In the genomic region with DNA sequence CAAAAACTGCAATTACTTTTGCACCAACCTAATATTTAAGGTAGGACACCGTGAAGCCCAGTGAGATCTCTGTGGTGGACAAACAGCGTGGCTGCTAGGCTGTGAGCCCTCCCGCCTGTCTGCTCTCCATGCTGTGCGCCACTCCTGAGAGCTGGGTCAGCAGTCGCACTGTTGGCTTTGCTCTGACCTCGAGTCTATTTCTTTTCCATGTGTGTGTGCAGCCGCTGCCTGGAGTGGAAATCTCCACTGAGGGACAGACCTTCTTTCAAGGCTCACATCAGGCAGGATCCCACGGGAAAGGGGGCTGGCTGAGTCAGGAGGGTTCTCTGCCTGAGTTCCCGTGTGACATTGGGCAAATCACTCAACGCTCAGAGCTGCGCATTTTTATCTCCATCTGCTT, we compare ENCODE assay signal across 1 cellular context.
TF ChIP-seq lines count a peak whose summit lies in the region.

No MANE protein-coding gene starts in this region.

TF ChIP-seq in WTC11, 78 proteins besides CTCF, POLR2A, EP300 and RAD21 (continued from another document):
- TF ChIP-seq, protein P1, sequence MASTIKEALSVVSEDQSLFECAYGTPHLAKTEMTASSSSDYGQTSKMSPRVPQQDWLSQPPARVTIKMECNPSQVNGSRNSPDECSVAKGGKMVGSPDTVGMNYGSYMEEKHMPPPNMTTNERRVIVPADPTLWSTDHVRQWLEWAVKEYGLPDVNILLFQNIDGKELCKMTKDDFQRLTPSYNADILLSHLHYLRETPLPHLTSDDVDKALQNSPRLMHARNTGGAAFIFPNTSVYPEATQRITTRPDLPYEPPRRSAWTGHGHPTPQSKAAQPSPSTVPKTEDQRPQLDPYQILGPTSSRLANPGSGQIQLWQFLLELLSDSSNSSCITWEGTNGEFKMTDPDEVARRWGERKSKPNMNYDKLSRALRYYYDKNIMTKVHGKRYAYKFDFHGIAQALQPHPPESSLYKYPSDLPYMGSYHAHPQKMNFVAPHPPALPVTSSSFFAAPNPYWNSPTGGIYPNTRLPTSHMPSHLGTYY (CRISPR knock-in tag; IDR thresholded peaks at IDR 0.05): no peak
- TF ChIP-seq, protein P2, sequence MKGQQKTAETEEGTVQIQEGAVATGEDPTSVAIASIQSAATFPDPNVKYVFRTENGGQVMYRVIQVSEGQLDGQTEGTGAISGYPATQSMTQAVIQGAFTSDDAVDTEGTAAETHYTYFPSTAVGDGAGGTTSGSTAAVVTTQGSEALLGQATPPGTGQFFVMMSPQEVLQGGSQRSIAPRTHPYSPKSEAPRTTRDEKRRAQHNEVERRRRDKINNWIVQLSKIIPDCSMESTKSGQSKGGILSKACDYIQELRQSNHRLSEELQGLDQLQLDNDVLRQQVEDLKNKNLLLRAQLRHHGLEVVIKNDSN (CRISPR knock-in tag; IDR thresholded peaks at IDR 0.05): no peak
- TF ChIP-seq JAZF1 (CRISPR knock-in tag; IDR thresholded peaks at IDR 0.05): no peak
- TF ChIP-seq, protein P3, sequence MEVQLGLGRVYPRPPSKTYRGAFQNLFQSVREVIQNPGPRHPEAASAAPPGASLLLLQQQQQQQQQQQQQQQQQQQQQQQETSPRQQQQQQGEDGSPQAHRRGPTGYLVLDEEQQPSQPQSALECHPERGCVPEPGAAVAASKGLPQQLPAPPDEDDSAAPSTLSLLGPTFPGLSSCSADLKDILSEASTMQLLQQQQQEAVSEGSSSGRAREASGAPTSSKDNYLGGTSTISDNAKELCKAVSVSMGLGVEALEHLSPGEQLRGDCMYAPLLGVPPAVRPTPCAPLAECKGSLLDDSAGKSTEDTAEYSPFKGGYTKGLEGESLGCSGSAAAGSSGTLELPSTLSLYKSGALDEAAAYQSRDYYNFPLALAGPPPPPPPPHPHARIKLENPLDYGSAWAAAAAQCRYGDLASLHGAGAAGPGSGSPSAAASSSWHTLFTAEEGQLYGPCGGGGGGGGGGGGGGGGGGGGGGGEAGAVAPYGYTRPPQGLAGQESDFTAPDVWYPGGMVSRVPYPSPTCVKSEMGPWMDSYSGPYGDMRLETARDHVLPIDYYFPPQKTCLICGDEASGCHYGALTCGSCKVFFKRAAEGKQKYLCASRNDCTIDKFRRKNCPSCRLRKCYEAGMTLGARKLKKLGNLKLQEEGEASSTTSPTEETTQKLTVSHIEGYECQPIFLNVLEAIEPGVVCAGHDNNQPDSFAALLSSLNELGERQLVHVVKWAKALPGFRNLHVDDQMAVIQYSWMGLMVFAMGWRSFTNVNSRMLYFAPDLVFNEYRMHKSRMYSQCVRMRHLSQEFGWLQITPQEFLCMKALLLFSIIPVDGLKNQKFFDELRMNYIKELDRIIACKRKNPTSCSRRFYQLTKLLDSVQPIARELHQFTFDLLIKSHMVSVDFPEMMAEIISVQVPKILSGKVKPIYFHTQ (CRISPR knock-in tag; IDR thresholded peaks at IDR 0.05): no peak
- TF ChIP-seq CREM (CRISPR knock-in tag; IDR thresholded peaks at IDR 0.05): no peak
- no peak for TF ChIP-seq FOXJ3 (CRISPR knock-in tag; IDR thresholded peaks at IDR 0.05; ENCODE audit: borderline replicate concordance)
- no peak for TF ChIP-seq GTF2I (CRISPR knock-in tag; conservative IDR thresholded peaks at IDR 0.05)
- TF ChIP-seq NFATC4 (CRISPR knock-in tag; IDR thresholded peaks at IDR 0.05): no peak
- TF ChIP-seq, protein P4, sequence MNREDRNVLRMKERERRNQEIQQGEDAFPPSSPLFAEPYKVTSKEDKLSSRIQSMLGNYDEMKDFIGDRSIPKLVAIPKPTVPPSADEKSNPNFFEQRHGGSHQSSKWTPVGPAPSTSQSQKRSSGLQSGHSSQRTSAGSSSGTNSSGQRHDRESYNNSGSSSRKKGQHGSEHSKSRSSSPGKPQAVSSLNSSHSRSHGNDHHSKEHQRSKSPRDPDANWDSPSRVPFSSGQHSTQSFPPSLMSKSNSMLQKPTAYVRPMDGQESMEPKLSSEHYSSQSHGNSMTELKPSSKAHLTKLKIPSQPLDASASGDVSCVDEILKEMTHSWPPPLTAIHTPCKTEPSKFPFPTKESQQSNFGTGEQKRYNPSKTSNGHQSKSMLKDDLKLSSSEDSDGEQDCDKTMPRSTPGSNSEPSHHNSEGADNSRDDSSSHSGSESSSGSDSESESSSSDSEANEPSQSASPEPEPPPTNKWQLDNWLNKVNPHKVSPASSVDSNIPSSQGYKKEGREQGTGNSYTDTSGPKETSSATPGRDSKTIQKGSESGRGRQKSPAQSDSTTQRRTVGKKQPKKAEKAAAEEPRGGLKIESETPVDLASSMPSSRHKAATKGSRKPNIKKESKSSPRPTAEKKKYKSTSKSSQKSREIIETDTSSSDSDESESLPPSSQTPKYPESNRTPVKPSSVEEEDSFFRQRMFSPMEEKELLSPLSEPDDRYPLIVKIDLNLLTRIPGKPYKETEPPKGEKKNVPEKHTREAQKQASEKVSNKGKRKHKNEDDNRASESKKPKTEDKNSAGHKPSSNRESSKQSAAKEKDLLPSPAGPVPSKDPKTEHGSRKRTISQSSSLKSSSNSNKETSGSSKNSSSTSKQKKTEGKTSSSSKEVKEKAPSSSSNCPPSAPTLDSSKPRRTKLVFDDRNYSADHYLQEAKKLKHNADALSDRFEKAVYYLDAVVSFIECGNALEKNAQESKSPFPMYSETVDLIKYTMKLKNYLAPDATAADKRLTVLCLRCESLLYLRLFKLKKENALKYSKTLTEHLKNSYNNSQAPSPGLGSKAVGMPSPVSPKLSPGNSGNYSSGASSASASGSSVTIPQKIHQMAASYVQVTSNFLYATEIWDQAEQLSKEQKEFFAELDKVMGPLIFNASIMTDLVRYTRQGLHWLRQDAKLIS (CRISPR knock-in tag; IDR thresholded peaks at IDR 0.05; ENCODE audit: borderline replicate concordance): no peak
- TF ChIP-seq, protein P5, sequence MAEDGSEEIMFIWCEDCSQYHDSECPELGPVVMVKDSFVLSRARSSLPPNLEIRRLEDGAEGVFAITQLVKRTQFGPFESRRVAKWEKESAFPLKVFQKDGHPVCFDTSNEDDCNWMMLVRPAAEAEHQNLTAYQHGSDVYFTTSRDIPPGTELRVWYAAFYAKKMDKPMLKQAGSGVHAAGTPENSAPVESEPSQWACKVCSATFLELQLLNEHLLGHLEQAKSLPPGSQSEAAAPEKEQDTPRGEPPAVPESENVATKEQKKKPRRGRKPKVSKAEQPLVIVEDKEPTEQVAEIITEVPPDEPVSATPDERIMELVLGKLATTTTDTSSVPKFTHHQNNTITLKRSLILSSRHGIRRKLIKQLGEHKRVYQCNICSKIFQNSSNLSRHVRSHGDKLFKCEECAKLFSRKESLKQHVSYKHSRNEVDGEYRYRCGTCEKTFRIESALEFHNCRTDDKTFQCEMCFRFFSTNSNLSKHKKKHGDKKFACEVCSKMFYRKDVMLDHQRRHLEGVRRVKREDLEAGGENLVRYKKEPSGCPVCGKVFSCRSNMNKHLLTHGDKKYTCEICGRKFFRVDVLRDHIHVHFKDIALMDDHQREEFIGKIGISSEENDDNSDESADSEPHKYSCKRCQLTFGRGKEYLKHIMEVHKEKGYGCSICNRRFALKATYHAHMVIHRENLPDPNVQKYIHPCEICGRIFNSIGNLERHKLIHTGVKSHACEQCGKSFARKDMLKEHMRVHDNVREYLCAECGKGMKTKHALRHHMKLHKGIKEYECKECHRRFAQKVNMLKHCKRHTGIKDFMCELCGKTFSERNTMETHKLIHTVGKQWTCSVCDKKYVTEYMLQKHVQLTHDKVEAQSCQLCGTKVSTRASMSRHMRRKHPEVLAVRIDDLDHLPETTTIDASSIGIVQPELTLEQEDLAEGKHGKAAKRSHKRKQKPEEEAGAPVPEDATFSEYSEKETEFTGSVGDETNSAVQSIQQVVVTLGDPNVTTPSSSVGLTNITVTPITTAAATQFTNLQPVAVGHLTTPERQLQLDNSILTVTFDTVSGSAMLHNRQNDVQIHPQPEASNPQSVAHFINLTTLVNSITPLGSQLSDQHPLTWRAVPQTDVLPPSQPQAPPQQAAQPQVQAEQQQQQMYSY (CRISPR knock-in tag; IDR thresholded peaks at IDR 0.05): no peak
- TF ChIP-seq TCF7 (CRISPR knock-in tag; IDR thresholded peaks at IDR 0.05; ENCODE audit: low read depth): no peak
- no peak for TF ChIP-seq NR3C1 (CRISPR knock-in tag; conservative IDR thresholded peaks at IDR 0.05; ENCODE audit: low read depth)
- TF ChIP-seq, protein P6, sequence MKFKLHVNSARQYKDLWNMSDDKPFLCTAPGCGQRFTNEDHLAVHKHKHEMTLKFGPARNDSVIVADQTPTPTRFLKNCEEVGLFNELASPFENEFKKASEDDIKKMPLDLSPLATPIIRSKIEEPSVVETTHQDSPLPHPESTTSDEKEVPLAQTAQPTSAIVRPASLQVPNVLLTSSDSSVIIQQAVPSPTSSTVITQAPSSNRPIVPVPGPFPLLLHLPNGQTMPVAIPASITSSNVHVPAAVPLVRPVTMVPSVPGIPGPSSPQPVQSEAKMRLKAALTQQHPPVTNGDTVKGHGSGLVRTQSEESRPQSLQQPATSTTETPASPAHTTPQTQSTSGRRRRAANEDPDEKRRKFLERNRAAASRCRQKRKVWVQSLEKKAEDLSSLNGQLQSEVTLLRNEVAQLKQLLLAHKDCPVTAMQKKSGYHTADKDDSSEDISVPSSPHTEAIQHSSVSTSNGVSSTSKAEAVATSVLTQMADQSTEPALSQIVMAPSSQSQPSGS (CRISPR knock-in tag; IDR thresholded peaks at IDR 0.05; ENCODE audit: borderline replicate concordance, low read depth): no peak
- no peak for TF ChIP-seq ESRRA (CRISPR knock-in tag; IDR thresholded peaks at IDR 0.05; ENCODE audit: borderline replicate concordance)
- TF ChIP-seq, protein P7, sequence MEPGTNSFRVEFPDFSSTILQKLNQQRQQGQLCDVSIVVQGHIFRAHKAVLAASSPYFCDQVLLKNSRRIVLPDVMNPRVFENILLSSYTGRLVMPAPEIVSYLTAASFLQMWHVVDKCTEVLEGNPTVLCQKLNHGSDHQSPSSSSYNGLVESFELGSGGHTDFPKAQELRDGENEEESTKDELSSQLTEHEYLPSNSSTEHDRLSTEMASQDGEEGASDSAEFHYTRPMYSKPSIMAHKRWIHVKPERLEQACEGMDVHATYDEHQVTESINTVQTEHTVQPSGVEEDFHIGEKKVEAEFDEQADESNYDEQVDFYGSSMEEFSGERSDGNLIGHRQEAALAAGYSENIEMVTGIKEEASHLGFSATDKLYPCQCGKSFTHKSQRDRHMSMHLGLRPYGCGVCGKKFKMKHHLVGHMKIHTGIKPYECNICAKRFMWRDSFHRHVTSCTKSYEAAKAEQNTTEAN (CRISPR knock-in tag; IDR thresholded peaks at IDR 0.05): no peak
- no peak for TF ChIP-seq SMAD3 (CRISPR knock-in tag; IDR thresholded peaks at IDR 0.05; ENCODE audit: borderline replicate concordance)
